Comparison of ENCODE assay signal across 8 cellular contexts in genomic region chr11:66070604-66071325, GRCh38. TPM values are rescaled to one million over a fixed set of nuclear protein-coding genes. Genes with fewer than 3 reads are reported as not detected.
A peak's percentile ranks its signal among the peaks of the same experiment; 100 is the strongest.
DNase-seq lines count a peak whose midpoint lies in the region; ATAC-seq, FAIRE-seq and TF ChIP-seq lines count a peak whose summit lies in the region.

No MANE protein-coding gene starts in this region.

- peaks cover 41% of the 10 kb centered on the region for H3K36me3 Mint-ChIP-seq in GM23338 (ENCODE audit: low read depth)

- no peaks in the 10 kb centered on the region for H3K27me3 ChIP-seq in GM23338 (ENCODE audit: insufficient read depth)

- intact Hi-C loops in kidney (cut with DNase I): no loop called here

- no peak for TF ChIP-seq CTCF in GM23338 (conservative IDR thresholded peaks at IDR 0.05; ENCODE audit: low read depth in 2 of 2)
- no peak for TF ChIP-seq CTCF in cardiac fibroblast (IDR thresholded peaks at IDR 0.05; ENCODE audit: low read depth, low read length)
- no peak for TF ChIP-seq CTCF in kidney (IDR thresholded peaks at IDR 0.05; ENCODE audit: borderline replicate concordance, extremely low read depth, insufficient read depth)

- H3K4me3 ChIP-seq in GM23338 (peak overlapping the region; percentile 90), cardiac fibroblast (replicated peaks in 1 of 2; ENCODE audit: low read depth in 2 of 2, low read length in 2 of 2) (peak overlapping the region; percentile 66 to 72), kidney (ENCODE audit: low read length in 2 of 2) (peak overlapping the region; percentile 63 to 68)

- DNase-seq in Daoy (ENCODE audit: low read depth) (peak; percentile 38), GM23338 (ENCODE audit: low spot score) (peak; percentile 56), OCI-M1 (lab: John Stamatoyannopoulos, UW) (peak; percentile 43), cardiac fibroblast (ENCODE audit: low read depth in 2 of 2) (peak; percentile 59 to 60), kidney (peak; percentile 90), NCI-H226 (no peak)
- DNase-seq in stimulated activated CD8-positive, alpha-beta memory T cell treated with anti-CD3 and anti-CD28 coated beads, Interleukin-4, amount 100 ng/mL, for 48 hours: peak; percentile 53

- no peak overlapping the region for H3K27ac ChIP-seq in GM23338 (ENCODE audit: low read depth)
- H3K27ac ChIP-seq in kidney (ENCODE audit: low read depth in 2 of 2, low read length in 2 of 2): peak overlapping the region; percentile 73 to 85

- H3K79me2 ChIP-seq in GM23338 (replicated peaks; ENCODE audit: insufficient read depth): peaks cover 25% of the 10 kb centered on the region

- H3K4me2 ChIP-seq in GM23338: peak overlapping the region; percentile 98

- no peaks in the 10 kb centered on the region for H3K9me3 ChIP-seq in kidney (ENCODE audit: control insufficient read depth in 1 of 2, low read length in 2 of 2)

- H3K4me1 Mint-ChIP-seq in GM23338: peaks cover 27% of the 10 kb centered on the region

- H3K4me1 ChIP-seq in GM23338 (ENCODE audit: insufficient read depth): peaks cover 25% of the 10 kb centered on the region
- peaks cover 18 to 19% of the 10 kb centered on the region in 2 donors for H3K4me1 ChIP-seq in kidney (ENCODE audit: control insufficient read depth in 1 of 2, insufficient read depth in 1 of 2, low read depth in 1 of 2, low read length in 2 of 2)

- ATAC-seq in GM23338 (peak; percentile 27), HG03097 (IDR thresholded peaks at IDR 0.05; ENCODE audit: low FRiP score, unreplicated experiment) (no peak)

- H3K36me3 ChIP-seq in GM23338 (ENCODE audit: insufficient read depth) (peaks cover 17% of the 10 kb centered on the region), kidney (ENCODE audit: control insufficient read depth in 1 of 2, insufficient read depth in 2 of 2, low read length in 2 of 2) (peaks cover 13 to 17% of the 10 kb centered on the region in 2 donors)

- peak overlapping the region; percentile 86 for H2AFZ ChIP-seq in GM23338

- no peak overlapping the region; the same call in 1 of the 2 replicates for H3K27ac Mint-ChIP-seq in GM23338

- H3K27me3 Mint-ChIP-seq in GM23338 (ENCODE audit: insufficient read depth, low read depth, poor library complexity): peaks cover 14% of the 10 kb centered on the region

- no peaks in the 10 kb centered on the region; the same call in 2 of the 3 replicates for H3K9me3 Mint-ChIP-seq in GM23338

- H3K9me2 ChIP-seq in GM23338 (ENCODE audit: insufficient read depth): no peaks in the 10 kb centered on the region

- H3K9ac ChIP-seq in kidney (ENCODE audit: low read length in 2 of 2): peak overlapping the region; percentile 30 to 42

- no peak for FAIRE-seq in kidney (lab: Jason Lieb, UNC)

- H3K4me3 Mint-ChIP-seq in GM23338: peak overlapping the region; percentile 85

- peaks cover 7% of the 10 kb centered on the region; the same call in 1 of the 2 replicates for H4K20me1 ChIP-seq in GM23338 (replicated peaks; ENCODE audit: insufficient read depth)

- H3F3A ChIP-seq in GM23338 (replicated peaks; ENCODE audit: low read depth): peaks cover 28% of the 10 kb centered on the region

TF ChIP-seq in GM23338, 12 proteins besides CTCF, POLR2A, EP300 and RAD21 (continues in another document):
- TF ChIP-seq ZNF114 (CRISPR knock-in tag; IDR thresholded peaks at IDR 0.05) (no peak), NANOG (IDR thresholded peaks at IDR 0.05; ENCODE audit: borderline replicate concordance) (no peak), ZNF462 (CRISPR knock-in tag; IDR thresholded peaks at IDR 0.05) (no peak), ZNF331 (CRISPR knock-in tag; IDR thresholded peaks at IDR 0.05; ENCODE audit: low read depth) (no peak), STAT1 (IDR thresholded peaks at IDR 0.05; ENCODE audit: unreplicated experiment) (no peak), EZH2 (IDR thresholded peaks at IDR 0.05; ENCODE audit: low read depth, unreplicated experiment) (no peak), EZH2phosphoT487 (IDR thresholded peaks at IDR 0.05; ENCODE audit: unreplicated experiment) (no peak), JUNB (IDR thresholded peaks at IDR 0.05; ENCODE audit: unreplicated experiment) (no peak)

RNA-seq across cellular contexts. Expression of gene PACS1, which starts 0.7 kb away (rescaled TPM):
- total RNA-seq in Daoy (2014; rRNA removed; shearing (Covaris generic)): 10.9 and 13.0 TPM in 2 replicates
- 23.7 and 37.5 TPM in 2 replicates for total RNA-seq in GM23338 (2014; rRNA removed; shearing (Covaris generic))
- polyA plus RNA-seq in GM23338 (2016; fragmentation: Nextera tagmentation; extraction: Ambion mirVana) (8.0 and 8.8 TPM in 2 replicates), kidney (ENCODE audit: insufficient read depth, low read depth, low replicate concordance) (23.7 TPM)
- 91.8 TPM for total RNA-seq in kidney

RNA-seq across cellular contexts. Expression of gene SF3B2, which starts 18.6 kb away (rescaled TPM):
- total RNA-seq in Daoy (2014; rRNA removed; shearing (Covaris generic)): 257 and 289 TPM in 2 replicates
- total RNA-seq in GM23338 (2014; rRNA removed; shearing (Covaris generic)): 173 and 180 TPM in 2 replicates
- polyA plus RNA-seq in GM23338 (2016; fragmentation: Nextera tagmentation; extraction: Ambion mirVana) (173 and 191 TPM in 2 replicates), kidney (ENCODE audit: insufficient read depth, low read depth, low replicate concordance) (114 TPM)
- 172 TPM for total RNA-seq in kidney

RNA-seq across cellular contexts. Expression of gene GAL3ST3, which starts 21.8 kb away (rescaled TPM):
- total RNA-seq in Daoy (2014; rRNA removed; shearing (Covaris generic)): not detected in 2 replicates
- total RNA-seq in GM23338 (2014; rRNA removed; shearing (Covaris generic)): 48.0 and 63.4 TPM in 2 replicates
- 12.7 and 15.6 TPM in 2 replicates for polyA plus RNA-seq in GM23338 (2016; fragmentation: Nextera tagmentation; extraction: Ambion mirVana)
- 2.5 TPM for total RNA-seq in kidney
- polyA plus RNA-seq in kidney (ENCODE audit: insufficient read depth, low read depth, low replicate concordance): 7.6 TPM

RNA-seq across cellular contexts. Expression of gene CATSPER1, which starts 44.5 kb away (rescaled TPM):
- 0.45 and 1.3 TPM in 2 replicates for total RNA-seq in Daoy (2014; rRNA removed; shearing (Covaris generic))
- total RNA-seq in GM23338 (2014; rRNA removed; shearing (Covaris generic)): not detected in 2 replicates
- polyA plus RNA-seq in GM23338 (2016; fragmentation: Nextera tagmentation; extraction: Ambion mirVana): not detected in 2 replicates
- total RNA-seq in kidney: 0.76 TPM
- not detected for polyA plus RNA-seq in kidney (ENCODE audit: insufficient read depth, low read depth, low replicate concordance)

RNA-seq across cellular contexts. Expression of gene CST6, which starts 59.0 kb away (rescaled TPM):
- total RNA-seq in Daoy (2014; rRNA removed; shearing (Covaris generic)): not detected in 2 replicates
- 4.2 and 5.9 TPM in 2 replicates for total RNA-seq in GM23338 (2014; rRNA removed; shearing (Covaris generic))
- polyA plus RNA-seq in GM23338 (2016; fragmentation: Nextera tagmentation; extraction: Ambion mirVana) (8.3 and 9.9 TPM in 2 replicates), kidney (ENCODE audit: insufficient read depth, low read depth, low replicate concordance) (1.2 TPM)
- 5.9 TPM for total RNA-seq in kidney

Comparison
In these comparisons a context has a peak if more than half of its experiments do, and no peak if none do; other contexts are left out.
1. RNA of gene GAL3ST3, which starts 21.8 kb away (total RNA-seq): 48.0 to 63.4 TPM in GM23338; 2.5 TPM in kidney (single experiment) and not detected in Daoy; every median in the first group is over 10 times any median in the second.
2. Peak in every context shown above with its lines, with median percentiles within 50 percentile points of each other: H3K4me3 ChIP-seq.